ENCODE assay signal across 17 cellular contexts in genomic region chr2:202360646-202361045, GRCh38. TPM values are rescaled to one million over a fixed set of nuclear protein-coding genes. Genes with fewer than 3 reads are reported as not detected.
DNase-seq lines count a peak whose midpoint lies in the region; ATAC-seq, FAIRE-seq and TF ChIP-seq lines count a peak whose summit lies in the region.
"Had no signal": no experiment of that assay in that cellular context is flagged by ENCODE, and none has a peak within 500 bp of the region (broad histone marks: within the 10 kb centered on the region; RNA-seq: fewer than 3 reads in every experiment).

No MANE protein-coding gene starts in this region.

- POLR2A ChIA-PET in H1 (lab: Charles Lee; ENCODE audit: partially characterized antibody): interaction anchor here (0.6 to 1.8 kb wide), 3 partner anchors 9 to 72 kb away, joined by 3 to 4 read pairs (median 3); partner anchors contain the start of gene BMPR2

- no peak overlapping the region for H3K4me3 Mint-ChIP-seq in H9
- no peak overlapping the region for H3K4me3 Mint-ChIP-seq in effector memory CD8-positive, alpha-beta T cell
- H3K4me3 Mint-ChIP-seq: CD4-positive, alpha-beta memory T cell had no signal

- no peak for TF ChIP-seq EP300 in H1 (IDR thresholded peaks at IDR 0.05; ENCODE audit: borderline replicate concordance in 1 of 2, low read depth in 2 of 2, low read length in 2 of 2)

- H3K4me1 ChIP-seq in H9 (ENCODE audit: insufficient read depth, low read length) (peaks cover 4% of the 10 kb centered on the region; the same call in 1 of the 2 replicates), H1 (replicated peaks in 1 of 4; ENCODE audit: control insufficient read depth in 3 of 4, insufficient read depth in 4 of 4, low read length in 3 of 4) (peaks cover 0 to 4% (median 2%) of the 10 kb centered on the region in 4 experiments; a peak in 4 of 7 replicates), mesenchymal stem cell (ENCODE audit: control insufficient read depth, insufficient read depth, low read depth, low read length) (no peaks in the 10 kb centered on the region)
- H3K4me1 ChIP-seq: BE2C had no signal

- no peak for FAIRE-seq in H1 (lab: Jason Lieb, UNC)
- FAIRE-seq: A204.1, GM19239, HepG2 had no signal

- H2BK120ac ChIP-seq in H9 (ENCODE audit: low read depth, low read length, poor library complexity, severe bottlenecking) (no peak overlapping the region), H1 (replicated peaks; ENCODE audit: low read depth, low read length) (no peak overlapping the region), mesenchymal stem cell (ENCODE audit: low read depth, low read length) (no peak overlapping the region)

- no CpG with 5 or more reads among the region's 2 CpGs for WGBS in H9 (ENCODE audit: extremely low coverage, insufficient read length, low lambda C conversion rate)
- WGBS in H1 (ENCODE audit: extremely low coverage in 1 of 2, insufficient coverage in 1 of 2, insufficient read length in 1 of 2, insufficient replicate concordance in 2 of 2, low coverage in 1 of 2, low lambda C conversion rate in 2 of 2, missing lambda C conversion rate in 1 of 2), 2 experiments: 60% methylated on average over 2 of the region's 2 CpGs; no CpG with 5 or more reads in 1 of the 2 experiments
- 85% methylated on average over 2 of the region's 2 CpGs for WGBS in mesenchymal stem cell

- no peak overlapping the region for H3K9ac ChIP-seq in H9 (ENCODE audit: extremely low read depth, insufficient read length, low read length)
- no peak overlapping the region for H3K9ac ChIP-seq in H1 (replicated peaks in 1 of 4; ENCODE audit: extremely low read depth in 1 of 4, low read depth in 3 of 4, low read length in 3 of 4)
- peak overlapping the region; percentile 29 for H3K9ac ChIP-seq in mesenchymal stem cell (ENCODE audit: low read length)

- H2AFZ ChIP-seq in H9 (ENCODE audit: low read length) (no peak overlapping the region), H1 (ENCODE audit: low read length) (peak overlapping the region; percentile 3; the same call in 1 of the 2 replicates), mesenchymal stem cell (ENCODE audit: low read depth, low read length) (no peak overlapping the region)

- H3K9me3 ChIP-seq in H9 (ENCODE audit: control insufficient read depth, low read depth, low read length): no peaks in the 10 kb centered on the region
- H3K9me3 ChIP-seq in H1 (ENCODE audit: insufficient read depth in 2 of 2, low read depth in 1 of 2, low read length in 1 of 2): no peaks in the 10 kb centered on the region
- H3K9me3 ChIP-seq in mesenchymal stem cell (ENCODE audit: control insufficient read depth, low read length): no peaks in the 10 kb centered on the region
- H3K9me3 ChIP-seq: BE2C had no signal

- H2AK5ac ChIP-seq in H9 (ENCODE audit: insufficient read length, low read length) (no peak overlapping the region), H1 (ENCODE audit: low read depth, low read length) (no peak overlapping the region), mesenchymal stem cell (ENCODE audit: low read length, severe bottlenecking) (no peak overlapping the region)

- peaks cover 25 to 28% of the 10 kb centered on the region in 2 experiments for H3K4me1 Mint-ChIP-seq in H9
- H3K4me1 Mint-ChIP-seq in effector memory CD8-positive, alpha-beta T cell (ENCODE audit: low read depth in 2 of 2): no peaks in the 10 kb centered on the region
- H3K4me1 Mint-ChIP-seq: CD4-positive, alpha-beta memory T cell had no signal

- no peaks in the 10 kb centered on the region for H3K27me3 Mint-ChIP-seq in H9 (ENCODE audit: low read depth)
- H3K27me3 Mint-ChIP-seq in effector memory CD8-positive, alpha-beta T cell: no peaks in the 10 kb centered on the region
- H3K27me3 Mint-ChIP-seq: CD4-positive, alpha-beta memory T cell had no signal

- H3K27ac ChIP-seq in H9 (ENCODE audit: insufficient read length, low read depth, low read length): no peak overlapping the region
- H3K27ac ChIP-seq in H1 (ENCODE audit: low read depth, low read length): no peak overlapping the region
- no peak overlapping the region for H3K27ac ChIP-seq in mesenchymal stem cell (ENCODE audit: low read length, poor library complexity, severe bottlenecking)
- H3K27ac ChIP-seq: C4-2B had no signal

- H3K14ac ChIP-seq in H9 (ENCODE audit: insufficient read depth, low read length) (no peak overlapping the region), H1 (ENCODE audit: insufficient read length) (no peak overlapping the region), mesenchymal stem cell (ENCODE audit: low read length in 2 of 2) (no peak overlapping the region)

- no peak overlapping the region for H4K8ac ChIP-seq in H9 (replicated peaks; ENCODE audit: insufficient read length, low read depth, low read length)
- H4K8ac ChIP-seq in H1 (ENCODE audit: extremely low read depth, insufficient read depth, low read length): no peak overlapping the region
- H4K8ac ChIP-seq in mesenchymal stem cell (ENCODE audit: low read length): no peak overlapping the region

- peak overlapping the region in 2 of 3 experiments; percentile 52 to 80; a peak in 4 of 7 replicates for H3K27ac Mint-ChIP-seq in H9
- no peak overlapping the region for H3K27ac Mint-ChIP-seq in effector memory CD8-positive, alpha-beta T cell
- H3K27ac Mint-ChIP-seq: CD4-positive, alpha-beta memory T cell had no signal

- H3K79me2 ChIP-seq in H9 (ENCODE audit: insufficient read depth, low read length) (no peaks in the 10 kb centered on the region), H1 (ENCODE audit: control insufficient read depth in 1 of 2, insufficient read depth in 2 of 2, low read length in 2 of 2) (no peaks in the 10 kb centered on the region)

- TF ChIP-seq CTCF in H9 (conservative IDR thresholded peaks at IDR 0.05) (no peak), H1 (IDR thresholded peaks at IDR 0.05; ENCODE audit: control extremely low read depth in 1 of 3, insufficient read depth in 1 of 3, low read depth in 1 of 3, low read length in 3 of 3) (no peak)

- H4K20me1 ChIP-seq in H9 (ENCODE audit: control insufficient read depth, insufficient read depth, insufficient read length) (no peaks in the 10 kb centered on the region), H1 (replicated peaks in 1 of 2; ENCODE audit: control insufficient read depth in 1 of 2, insufficient read depth in 2 of 2, low read length in 2 of 2) (no peaks in the 10 kb centered on the region)

- H3K18ac ChIP-seq in H9 (ENCODE audit: insufficient read length, low read depth, low read length): no peak overlapping the region
- 0 out of 2 replicates have a peak overlapping the region, but pooled peaks have one; percentile 20 for H3K18ac ChIP-seq in H1 (ENCODE audit: extremely low read depth, low read length)
- no peak overlapping the region for H3K18ac ChIP-seq in mesenchymal stem cell (ENCODE audit: low read depth in 1 of 2, low read length in 2 of 2)

- H2BK5ac ChIP-seq in H9 (ENCODE audit: insufficient read length, low read length): no peak overlapping the region
- H2BK5ac ChIP-seq in H1 (ENCODE audit: low read depth, low read length): no peak overlapping the region
- no peak overlapping the region for H2BK5ac ChIP-seq in mesenchymal stem cell (ENCODE audit: low read depth, low read length, poor library complexity, severe bottlenecking)

- CTCF ChIA-PET in H1 (lab: Charles Lee; ENCODE audit: partially characterized antibody): interaction anchor here (0.7 to 1.0 kb wide), 2 partner anchors 44 to 191 kb away, joined by 3 read pairs; no protein-coding TSS in a partner anchor

- no peak for TF ChIP-seq POLR2A in H1 (IDR thresholded peaks at IDR 0.05; ENCODE audit: control extremely low read depth in 1 of 2, low read depth in 2 of 2, low read length in 2 of 2)

- H3K4ac ChIP-seq in H9 (ENCODE audit: low read depth, low read length): no peak overlapping the region
- no peak overlapping the region for H3K4ac ChIP-seq in H1 (replicated peaks; ENCODE audit: insufficient read length, low read depth, low read length)
- H3K4ac ChIP-seq in mesenchymal stem cell (ENCODE audit: low read depth in 1 of 2, low read length in 2 of 2): no peak overlapping the region

- no peak overlapping the region for H4K91ac ChIP-seq in H9 (ENCODE audit: insufficient read length, low read depth, low read length)
- H4K91ac ChIP-seq in H1 (replicated peaks; ENCODE audit: insufficient read length, low read length): no peak overlapping the region
- H4K91ac ChIP-seq in mesenchymal stem cell (ENCODE audit: low read length): no peak overlapping the region

- no peak overlapping the region for H3K4me3 ChIP-seq in H1 (ENCODE audit: extremely low read depth in 1 of 4, insufficient read depth in 2 of 4, low read depth in 3 of 4, low read length in 4 of 4)
- no peak overlapping the region for H3K4me3 ChIP-seq in mesenchymal stem cell (ENCODE audit: insufficient read depth in 1 of 2, low read depth in 1 of 2, low read length in 2 of 2)

- H2BK12ac ChIP-seq in H9 (ENCODE audit: insufficient read length, low read depth, low read length) (no peak overlapping the region), H1 (ENCODE audit: low read depth, low read length) (no peak overlapping the region), mesenchymal stem cell (ENCODE audit: low read length in 2 of 2) (no peak overlapping the region)

- ATAC-seq in effector memory CD8-positive, alpha-beta T cell (replicated peaks): no peak
- ATAC-seq: HepG2 had no signal

- no peak for DNase-seq in H9
- no peak for DNase-seq in H1 (ENCODE audit: low read depth in 1 of 2, low spot score in 2 of 2)
- DNase-seq in mesenchymal stem cell: no peak
- no peak for DNase-seq in activated effector memory CD4-positive, alpha-beta T cell treated with Interleukin-2 at 50 U/mL for 16 hours
- no peak for DNase-seq in effector memory CD8-positive, alpha-beta T cell
- no peak for DNase-seq in NCI-H524 treated with DMSO at 0.1 percent for 48 hours (lab: John Stamatoyannopoulos, UW)
- no peak for DNase-seq in T-helper 9 cell
- DNase-seq: BE2C; CD4-positive, alpha-beta memory T cell; COR-L47; DMS53; GF-D8; H7 had no signal

- no peaks in the 10 kb centered on the region for H3K23me2 ChIP-seq in H9 (ENCODE audit: insufficient read length, low read depth, low read length, poor library complexity, severe bottlenecking)
- no peaks in the 10 kb centered on the region for H3K23me2 ChIP-seq in H1 (ENCODE audit: low read depth, low read length)

- H3K4me2 ChIP-seq in H9 (ENCODE audit: insufficient read depth, insufficient read length, low read length): no peak overlapping the region
- peak overlapping the region in 1 of 2 experiments; percentile 56; a peak in 2 of 4 replicates for H3K4me2 ChIP-seq in H1 (ENCODE audit: insufficient read depth in 1 of 2, low read depth in 2 of 2, low read length in 2 of 2)
- no peak overlapping the region for H3K4me2 ChIP-seq in mesenchymal stem cell (ENCODE audit: low read length, poor library complexity, severe bottlenecking)

- no peak overlapping the region for H2BK20ac ChIP-seq in H9 (ENCODE audit: low read depth, low read length, poor library complexity, severe bottlenecking)
- H2BK20ac ChIP-seq in H1 (ENCODE audit: low read length): 0 out of 2 replicates have a peak overlapping the region, but pooled peaks have one; percentile 35

- no peak overlapping the region for H4K5ac ChIP-seq in H9 (ENCODE audit: insufficient read length, low read depth, low read length)
- no peak overlapping the region for H4K5ac ChIP-seq in H1 (ENCODE audit: insufficient read length, low read depth, low read length)

- no peaks in the 10 kb centered on the region for H3K36me3 Mint-ChIP-seq in H9 (ENCODE audit: insufficient read depth in 1 of 3, low read depth in 3 of 3)
- peaks cover 2% of the 10 kb centered on the region for H3K36me3 Mint-ChIP-seq in effector memory CD8-positive, alpha-beta T cell (ENCODE audit: insufficient read depth)
- H3K36me3 Mint-ChIP-seq: CD4-positive, alpha-beta memory T cell had no signal

- H3K79me1 ChIP-seq in H9 (ENCODE audit: insufficient read depth, low read depth, low read length, poor library complexity, severe bottlenecking) (no peaks in the 10 kb centered on the region), H1 (ENCODE audit: low read depth, low read length) (no peaks in the 10 kb centered on the region), mesenchymal stem cell (replicated peaks; ENCODE audit: low read length, poor library complexity, severe bottlenecking) (no peaks in the 10 kb centered on the region)

- H3T11ph ChIP-seq in H9 (ENCODE audit: low read length): no peak overlapping the region

- H3K9me3 Mint-ChIP-seq in H9: no peaks in the 10 kb centered on the region; a peak in 1 of 5 replicates
- H3K9me3 Mint-ChIP-seq in effector memory CD8-positive, alpha-beta T cell: no peaks in the 10 kb centered on the region
- H3K9me3 Mint-ChIP-seq: CD4-positive, alpha-beta memory T cell had no signal

- no peak overlapping the region for H3K23ac ChIP-seq in H9 (ENCODE audit: insufficient read length, low read depth, low read length)
- no peak overlapping the region for H3K23ac ChIP-seq in H1 (ENCODE audit: insufficient read length)
- H3K23ac ChIP-seq in mesenchymal stem cell (ENCODE audit: low read length in 2 of 2): no peak overlapping the region

- no peaks in the 10 kb centered on the region for H3K36me3 ChIP-seq in H1 (ENCODE audit: control insufficient read depth in 2 of 4, insufficient read depth in 4 of 4, low read length in 3 of 4)
- no peaks in the 10 kb centered on the region for H3K36me3 ChIP-seq in mesenchymal stem cell (ENCODE audit: control insufficient read depth in 1 of 2, insufficient read depth in 2 of 2, low read depth in 1 of 2, low read length in 2 of 2)
- H3K36me3 ChIP-seq: BE2C had no signal

- H3K27me3 ChIP-seq in H9 (ENCODE audit: insufficient read depth, low read length) (no peaks in the 10 kb centered on the region), H1 (replicated peaks in 1 of 4; ENCODE audit: control insufficient read depth in 3 of 4, extremely low read depth in 1 of 4, insufficient read depth in 3 of 4, low read length in 3 of 4) (no peaks in the 10 kb centered on the region), mesenchymal stem cell (ENCODE audit: control insufficient read depth in 1 of 2, insufficient read depth in 1 of 2, low read length in 2 of 2) (no peaks in the 10 kb centered on the region)
- H3K27me3 ChIP-seq: BE2C had no signal

- no peak overlapping the region for H2BK15ac ChIP-seq in H9 (ENCODE audit: low read depth, low read length)
- no peak overlapping the region for H2BK15ac ChIP-seq in H1 (ENCODE audit: low read length)
- no peak overlapping the region for H2BK15ac ChIP-seq in mesenchymal stem cell (ENCODE audit: low read depth, poor library complexity, severe bottlenecking)

- H3K56ac ChIP-seq in H9 (ENCODE audit: insufficient read length, low read depth, low read length) (no peak overlapping the region), H1 (replicated peaks; ENCODE audit: insufficient read length, low read depth, low read length) (no peak overlapping the region)

- TF ChIP-seq RAD21 in H1 (IDR thresholded peaks at IDR 0.05 in 1 of 2, conservative IDR thresholded peaks at IDR 0.05 in 1 of 2; ENCODE audit: low read depth in 2 of 2, low read length in 2 of 2): no peak

RNA-seq across cellular contexts. Expression of gene BMPR2, which starts 15.5 kb away (rescaled TPM):
- total RNA-seq in H9 (2021): 15.2 and 17.3 TPM in 2 replicates
- total RNA-seq in H1 (2021; fragmentation: NEBNext Ultra II Directional; extraction: Animal tissue kit (Norgen Biotek cat#: 25700)): 15.9 and 19.8 TPM in 2 replicates
- polyA plus RNA-seq in H1 (2011; rRNA removed): 3.5 and 5.5 TPM in 2 replicates
- polyA plus RNA-seq in H1 (2011; cell fraction: cytosol; rRNA removed): 7.1 TPM
- 4.7 TPM for polyA plus RNA-seq in H1 (2011; cell fraction: nucleus; rRNA removed)
- polyA plus RNA-seq in H1 (2012, experiment 1 of 2): 5.4 to 8.5 TPM (median 7.2 TPM) in 4 replicates
- 0.68 TPM for polyA plus RNA-seq in H1 (2012, experiment 2 of 2)
- 9.4 TPM for polyA plus RNA-seq in H1 (2013, experiment 1 of 2)
- polyA plus RNA-seq in H1 (2013, experiment 2 of 2): 10.6 TPM
- polyA minus RNA-seq in H1 (2011; rRNA and poly(A)+ RNA removed): 24.9 and 43.0 TPM in 2 replicates
- 12.7 TPM for polyA minus RNA-seq in H1 (2011; cell fraction: cytosol; rRNA and poly(A)+ RNA removed)
- polyA minus RNA-seq in H1 (2011; cell fraction: nucleus; rRNA and poly(A)+ RNA removed): 27.0 TPM
- 45.5 TPM for polyA plus RNA-seq in mesenchymal stem cell (2013, experiment 1 of 2)
- polyA plus RNA-seq in mesenchymal stem cell (2013, experiment 2 of 2): 43.2 TPM

Comparison
In these comparisons a context has a peak if more than half of its experiments do, and no peak if none do; other contexts are left out.
1. H3K27ac Mint-ChIP-seq: peak in H9 (2 of 3); none in effector memory CD8-positive, alpha-beta T cell (0 of 2).